2 cellular contexts compared by ENCODE assay signal in genomic region chr2:114786901-114787300, GRCh38.
TF ChIP-seq lines count a peak whose summit lies in the region.

No MANE protein-coding gene starts in this region.

TF ChIP-seq in HepG2, 621 proteins besides CTCF, POLR2A, EP300 and RAD21:
- TF ChIP-seq SIN3A (IDR thresholded peaks at IDR 0.05; ENCODE audit: borderline replicate concordance, low read depth, low read length) (no peak), CREB1 (IDR thresholded peaks at IDR 0.05) (peak; percentile 65), CREB1 (CRISPR knock-in tag; IDR thresholded peaks at IDR 0.05) (no peak), ATF7 (IDR thresholded peaks at IDR 0.05) (peak; percentile 77), ATF7 (CRISPR knock-in tag; IDR thresholded peaks at IDR 0.05) (no peak)

TF ChIP-seq in GM23338, 12 proteins besides CTCF, POLR2A, EP300 and RAD21:
- TF ChIP-seq ETS1 (IDR thresholded peaks at IDR 0.05) (no peak), REST (IDR thresholded peaks at IDR 0.05; ENCODE audit: unreplicated experiment) (no peak), CREB1 (CRISPR knock-in tag; IDR thresholded peaks at IDR 0.05; ENCODE audit: low read depth) (no peak), EZH2phosphoT487 (IDR thresholded peaks at IDR 0.05; ENCODE audit: unreplicated experiment) (no peak), POLR2AphosphoS5 (IDR thresholded peaks at IDR 0.05; ENCODE audit: low read depth) (no peak), NANOG (IDR thresholded peaks at IDR 0.05; ENCODE audit: borderline replicate concordance) (no peak), JUNB (IDR thresholded peaks at IDR 0.05; ENCODE audit: unreplicated experiment) (no peak), ZNF462 (CRISPR knock-in tag; IDR thresholded peaks at IDR 0.05) (no peak)
TF ChIP-seq in GM23338: peak in this region for 0.
